32 cellular contexts compared by ENCODE assay signal in the genomic region with DNA sequence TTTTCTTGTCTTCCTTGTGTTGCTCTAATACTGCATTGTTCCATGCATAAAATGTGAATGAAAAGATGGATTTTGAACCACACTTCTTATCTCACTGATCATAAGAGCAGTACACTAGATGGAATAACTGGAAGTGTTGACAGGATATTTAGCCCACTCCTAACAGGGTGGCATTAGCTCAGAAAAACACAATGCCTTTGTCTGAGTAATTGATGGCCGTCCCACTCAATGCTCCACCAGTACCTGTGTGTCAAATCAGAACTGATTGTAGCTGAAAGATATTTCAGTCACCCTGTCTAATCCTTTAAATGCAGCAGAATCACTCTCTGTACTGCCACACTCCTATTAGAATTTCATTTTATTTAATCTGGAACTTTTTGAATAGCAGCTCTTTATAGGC.
"Had no signal": no experiment of that assay in that cellular context is flagged by ENCODE, and none has a peak within 500 bp of the region (broad histone marks: within the 10 kb centered on the region; RNA-seq: fewer than 3 reads in every experiment).

No MANE protein-coding gene starts in this region.

- H3K9me3 ChIP-seq: adrenal gland, body of pancreas, breast epithelium had no signal

- H3K4me1 ChIP-seq: breast epithelium had no signal

- DNase-seq: activated B cell treated with CpG ODN at 0.5 μM for 24 hours; activated CD4-positive, alpha-beta memory T cell treated with anti-CD3 and anti-CD28 coated beads for 36 hours; activated CD4-positive, alpha-beta T cell treated with anti-CD3 and anti-CD28 coated beads for 4 hours; activated CD4-positive, alpha-beta T cell treated with anti-CD3 and anti-CD28 coated beads, Interleukin-2, amount 10 ng/mL, durations not matched to agents 24 days and 14 days; activated CD4-positive, alpha-beta T cell treated with anti-CD3 and anti-CD28 coated beads, Interleukin-2, amount 50 U/mL, for 1 hour; activated CD4-positive, alpha-beta T cell treated with anti-CD3 and anti-CD28 coated beads, Interleukin-2, amount 50 U/mL, for 4 hours; activated CD4-positive, CD25-positive, alpha-beta regulatory T cell treated with anti-CD3 and anti-CD28 coated beads, Interleukin-2, amount 50 U/mL, for 72 hours; activated CD8-positive, alpha-beta memory T cell treated with anti-CD3 and anti-CD28 coated beads, Interleukin-2, amount 50 U/mL, for 4 hours; activated CD8-positive, alpha-beta T cell treated with anti-CD3 and anti-CD28 coated beads for 36 hours; activated effector memory CD4-positive, alpha-beta T cell treated with anti-CD3 and anti-CD28 coated beads, Interleukin-2, amount 50 U/mL, for 16 hours; activated gamma-delta T cell treated with Interleukin-2 at 50 U/mL for 16 hours; activated naive CD4-positive, alpha-beta T cell; activated naive CD4-positive, alpha-beta T cell treated with anti-CD3 and anti-CD28 coated beads for 36 hours; activated naive CD4-positive, alpha-beta T cell treated with anti-CD3 and anti-CD28 coated beads, Interleukin-2, amount 50 U/mL, for 16 hours; activated naive CD8-positive, alpha-beta T cell treated with anti-CD3 and anti-CD28 coated beads for 36 hours; activated T-cell treated with anti-CD3 and anti-CD28 coated beads for 4 hours; activated T-cell treated with anti-CD3 and anti-CD28 coated beads, Interleukin-2, amount 50 U/mL, for 1 hour; activated T-cell treated with anti-CD3 and anti-CD28 coated beads, Interleukin-2, amount 50 U/mL, for 4 hours; activated T-cell treated with anti-CD3 and anti-CD28 coated beads, Interleukin-2, amount 50 U/mL, for 72 hours; adrenal gland; amniotic stem cell; aorta; body of pancreas; brain microvascular endothelial cell; central memory CD4-positive, alpha-beta T cell; T-helper 1 cell; T-helper 2 cell; T-helper 9 cell had no signal

- H3K36me3 ChIP-seq: adrenal gland, brain microvascular endothelial cell, breast epithelium had no signal

- ATAC-seq: activated CD8-positive, alpha-beta T cell treated with anti-CD3 and anti-CD28 coated beads for 36 hours; activated naive CD4-positive, alpha-beta T cell treated with anti-CD3 and anti-CD28 coated beads, Interleukin-2, amount 50 U/mL, for 72 hours; activated T-cell treated with anti-CD3 and anti-CD28 coated beads, Interleukin-2, amount 50 U/mL, for 4 hours; activated T-cell treated with anti-CD3 and anti-CD28 coated beads, Interleukin-2, amount 50 U/mL, for 72 hours; activated T-helper 17 cell treated with anti-CD3 and anti-CD28 coated beads, Interleukin-2, amount 50 U/mL, for 72 hours; body of pancreas had no signal

- H3K4me3 ChIP-seq: adrenal gland, body of pancreas, breast epithelium had no signal

- H3K27me3 ChIP-seq: adrenal gland, body of pancreas, brain microvascular endothelial cell, breast epithelium had no signal

- H3K27ac ChIP-seq: adrenal gland, body of pancreas, brain microvascular endothelial cell, breast epithelium, VCaP had no signal
